In genomic region chr1:206719169-206719839, GRCh38 we compare ENCODE assay signal across 25 cellular contexts. TPM values are rescaled to one million over a fixed set of nuclear protein-coding genes. Genes with fewer than 3 reads are reported as not detected.
DNase-seq lines count a peak whose midpoint lies in the region; ATAC-seq and TF ChIP-seq lines count a peak whose summit lies in the region.
"Had no signal": no experiment of that assay in that cellular context is flagged by ENCODE, and none has a peak within 500 bp of the region (broad histone marks: within the 10 kb centered on the region; RNA-seq: fewer than 3 reads in every experiment).

No MANE protein-coding gene starts in this region.

- H3F3A ChIP-seq in OCI-LY1 (ENCODE audit: insufficient read depth, low read length) = no peaks in the 10 kb centered on the region

- POLR2A ChIA-PET in activated CD4-positive, alpha-beta T cell treated with anti-CD3 and anti-CD28 coated beads for 36 hours (lab: Charles Lee) = no interaction called here

- CTCF ChIA-PET in activated CD4-positive, alpha-beta T cell treated with anti-CD3 and anti-CD28 coated beads for 36 hours (lab: Charles Lee) = interaction anchor here (0.9 to 10.4 kb wide), 12 partner anchors 8 to 193 kb away, joined by 3 to 175 read pairs (median 4); no protein-coding TSS in a partner anchor

- no peaks in the 10 kb centered on the region for H3K27me3 Mint-ChIP-seq in activated CD4-positive, alpha-beta T cell treated with anti-CD3 and anti-CD28 coated beads for 36 hours
- no peaks in the 10 kb centered on the region for H3K27me3 Mint-ChIP-seq in natural killer cell treated with Interleukin-12 subunit alpha and Interleukin-12 subunit beta and Interleukin-15 and Interleukin-18, amount 100 ng/mL, for 72 hours
- H3K27me3 Mint-ChIP-seq: activated CD4-positive, alpha-beta T cell treated with anti-CD3 and anti-CD28 coated beads, Interleukin-2, amount 10 ng/mL, durations not matched to agents 7 days and 5 days; activated naive CD8-positive, alpha-beta T cell treated with anti-CD3 and anti-CD28 coated beads, Interleukin-2, amount 10 ng/mL, durations not matched to agents 7 days and 5 days; naive thymus-derived CD4-positive, alpha-beta T cell had no signal

- no peaks in the 10 kb centered on the region for H3K36me3 Mint-ChIP-seq in activated CD4-positive, alpha-beta T cell treated with anti-CD3 and anti-CD28 coated beads for 36 hours (ENCODE audit: low read depth)
- H3K36me3 Mint-ChIP-seq in natural killer cell treated with Interleukin-12 subunit alpha and Interleukin-12 subunit beta and Interleukin-15 and Interleukin-18, amount 100 ng/mL, for 72 hours = no peaks in the 10 kb centered on the region
- H3K36me3 Mint-ChIP-seq: activated naive CD8-positive, alpha-beta T cell treated with anti-CD3 and anti-CD28 coated beads, Interleukin-2, amount 10 ng/mL, durations not matched to agents 7 days and 5 days; naive thymus-derived CD4-positive, alpha-beta T cell had no signal

- H3K9ac ChIP-seq in OCI-LY1 (ENCODE audit: low read length) = no peak overlapping the region; the same call in 1 of the 2 replicates
- H3K9ac ChIP-seq: SK-N-SH had no signal

- intact Hi-C loops in activated CD4-positive, alpha-beta T cell treated with anti-CD3 and anti-CD28 coated beads for 36 hours (cut with DNase I, micrococcal nuclease) = no loop called here

- H3K27me3 ChIP-seq in OCI-LY1 (ENCODE audit: insufficient read depth, low read length) = no peaks in the 10 kb centered on the region
- H3K27me3 ChIP-seq: brain microvascular endothelial cell, transverse colon had no signal

- no peaks in the 10 kb centered on the region for H3K36me3 ChIP-seq in OCI-LY1 (ENCODE audit: insufficient read depth, low read length)
- H3K36me3 ChIP-seq: brain microvascular endothelial cell, transverse colon had no signal

- no peak for TF ChIP-seq CTCF in OCI-LY1 (IDR thresholded peaks at IDR 0.05; ENCODE audit: low read length)

- ATAC-seq in activated CD4-positive, alpha-beta T cell treated with anti-CD3 and anti-CD28 coated beads for 36 hours = no peak
- ATAC-seq in GM18867 (IDR thresholded peaks at IDR 0.05; ENCODE audit: unreplicated experiment) (peak; percentile 36), HG03159 (IDR thresholded peaks at IDR 0.05; ENCODE audit: unreplicated experiment) (no peak)
- ATAC-seq in natural killer cell treated with Interleukin-12 subunit alpha and Interleukin-12 subunit beta and Interleukin-15 and Interleukin-18, amount 100 ng/mL, for 72 hours = no peak
- ATAC-seq: naive thymus-derived CD4-positive, alpha-beta T cell had no signal

- H3K9me3 Mint-ChIP-seq in activated CD4-positive, alpha-beta T cell treated with anti-CD3 and anti-CD28 coated beads for 36 hours (ENCODE audit: low read depth) = no peaks in the 10 kb centered on the region
- H3K9me3 Mint-ChIP-seq in natural killer cell treated with Interleukin-12 subunit alpha and Interleukin-12 subunit beta and Interleukin-15 and Interleukin-18, amount 100 ng/mL, for 72 hours = no peaks in the 10 kb centered on the region
- H3K9me3 Mint-ChIP-seq: activated CD4-positive, alpha-beta T cell treated with anti-CD3 and anti-CD28 coated beads, Interleukin-2, amount 10 ng/mL, durations not matched to agents 7 days and 5 days; activated naive CD8-positive, alpha-beta T cell treated with anti-CD3 and anti-CD28 coated beads, Interleukin-2, amount 10 ng/mL, durations not matched to agents 7 days and 5 days; naive thymus-derived CD4-positive, alpha-beta T cell had no signal

- H3K4me1 ChIP-seq in OCI-LY1 (ENCODE audit: insufficient read depth, low read length, severe bottlenecking) = peaks cover 24% of the 10 kb centered on the region

- no peak overlapping the region for H3K27ac ChIP-seq in OCI-LY1 (ENCODE audit: low read depth, low read length, poor library complexity, severe bottlenecking)
- H3K27ac ChIP-seq: 22Rv1, brain microvascular endothelial cell, PC-9 had no signal

- peaks cover 66% of the 10 kb centered on the region for H3K4me1 Mint-ChIP-seq in activated CD4-positive, alpha-beta T cell treated with anti-CD3 and anti-CD28 coated beads for 36 hours
- peaks cover 67 to 74% of the 10 kb centered on the region in 2 donors for H3K4me1 Mint-ChIP-seq in natural killer cell treated with Interleukin-12 subunit alpha and Interleukin-12 subunit beta and Interleukin-15 and Interleukin-18, amount 100 ng/mL, for 72 hours (ENCODE audit: low read depth in 2 of 2)

- no peak overlapping the region for H2AFZ ChIP-seq in OCI-LY1 (ENCODE audit: low read length)
- H2AFZ ChIP-seq: PC-9 had no signal

- H3K9me3 ChIP-seq in OCI-LY1 (ENCODE audit: low read length) = no peaks in the 10 kb centered on the region
- H3K9me3 ChIP-seq: SK-N-SH, transverse colon had no signal

- peak overlapping the region; percentile 28; the same call in 1 of the 2 replicates for H3K4me2 ChIP-seq in OCI-LY1 (ENCODE audit: low read length)
- H3K4me2 ChIP-seq: PC-9, SK-N-SH had no signal

- H3K79me2 ChIP-seq in OCI-LY1 (ENCODE audit: insufficient read depth, low read length) = no peaks in the 10 kb centered on the region

- H3K4me3 Mint-ChIP-seq in activated CD4-positive, alpha-beta T cell treated with anti-CD3 and anti-CD28 coated beads for 36 hours = no peak overlapping the region
- H3K4me3 Mint-ChIP-seq in natural killer cell treated with Interleukin-12 subunit alpha and Interleukin-12 subunit beta and Interleukin-15 and Interleukin-18, amount 100 ng/mL, for 72 hours = peak overlapping the region; percentile 54
- H3K4me3 Mint-ChIP-seq: activated CD4-positive, alpha-beta T cell treated with anti-CD3 and anti-CD28 coated beads, Interleukin-2, amount 10 ng/mL, durations not matched to agents 7 days and 5 days; activated naive CD8-positive, alpha-beta T cell treated with anti-CD3 and anti-CD28 coated beads, Interleukin-2, amount 10 ng/mL, durations not matched to agents 7 days and 5 days; naive thymus-derived CD4-positive, alpha-beta T cell had no signal

- no peak for DNase-seq in activated CD4-positive, alpha-beta T cell treated with anti-CD3 and anti-CD28 coated beads for 36 hours
- DNase-seq in activated CD4-positive, alpha-beta T cell treated with anti-CD3 and anti-CD28 coated beads for 48 hours = no peak
- DNase-seq in natural killer cell treated with Interleukin-12 subunit alpha and Interleukin-12 subunit beta and Interleukin-15 and Interleukin-18, amount 100 ng/mL, for 72 hours (ENCODE audit: low spot score) = no peak
- no peak for DNase-seq in activated CD8-positive, alpha-beta memory T cell treated with anti-CD3 and anti-CD28 coated beads, Interleukin-2, amount 50 U/mL, for 4 hours
- no peak for DNase-seq in medulla oblongata (ENCODE audit: extremely low spot score)
- DNase-seq: activated CD4-positive, alpha-beta T cell treated with anti-CD3 and anti-CD28 coated beads, Interleukin-2, amount 10 ng/mL, durations not matched to agents 7 days and 5 days; activated T-cell treated with anti-CD3 and anti-CD28 coated beads for 4 hours; brain microvascular endothelial cell; dermis blood vessel endothelial cell; DMS79 treated with DMSO at 0.1 percent for 48 hours; KBM-7; naive thymus-derived CD4-positive, alpha-beta T cell; NCI-H526; PC-9; SK-N-SH; transverse colon had no signal

- no peaks in the 10 kb centered on the region for H3K9me2 ChIP-seq in OCI-LY1 (ENCODE audit: low read depth, low read length)
- H3K9me2 ChIP-seq: SK-N-SH had no signal

- no peak overlapping the region for H3K4me3 ChIP-seq in OCI-LY1 (ENCODE audit: low read depth, low read length, poor library complexity, severe bottlenecking)
- H3K4me3 ChIP-seq: lung, PC-9, transverse colon had no signal

- H3K27ac Mint-ChIP-seq in activated CD4-positive, alpha-beta T cell treated with anti-CD3 and anti-CD28 coated beads for 36 hours = peak overlapping the region; percentile 14
- peak overlapping the region; percentile 59 to 72 for H3K27ac Mint-ChIP-seq in natural killer cell treated with Interleukin-12 subunit alpha and Interleukin-12 subunit beta and Interleukin-15 and Interleukin-18, amount 100 ng/mL, for 72 hours
- H3K27ac Mint-ChIP-seq: activated CD4-positive, alpha-beta T cell treated with anti-CD3 and anti-CD28 coated beads, Interleukin-2, amount 10 ng/mL, durations not matched to agents 7 days and 5 days; activated naive CD8-positive, alpha-beta T cell treated with anti-CD3 and anti-CD28 coated beads, Interleukin-2, amount 10 ng/mL, durations not matched to agents 7 days and 5 days had no signal

- H4K20me1 ChIP-seq in OCI-LY1 (ENCODE audit: insufficient read depth, low read length) = no peaks in the 10 kb centered on the region

RNA-seq across cellular contexts. Expression of gene MAPKAPK2, which starts 34.6 kb away (rescaled TPM):
- 10 to 100 TPM; 62.8 to 64.7 TPM for total RNA-seq in activated CD4-positive, alpha-beta T cell treated with anti-CD3 and anti-CD28 coated beads for 36 hours
- 100 to 1,000 TPM; 104 to 115 TPM for total RNA-seq in natural killer cell treated with Interleukin-12 subunit alpha and Interleukin-12 subunit beta and Interleukin-15 and Interleukin-18, amount 100 ng/mL, for 72 hours

RNA-seq across cellular contexts. Expression of gene IL19, which starts 51.3 kb away (rescaled TPM):
- total RNA-seq in activated CD4-positive, alpha-beta T cell treated with anti-CD3 and anti-CD28 coated beads for 36 hours = not detected
- total RNA-seq in natural killer cell treated with Interleukin-12 subunit alpha and Interleukin-12 subunit beta and Interleukin-15 and Interleukin-18, amount 100 ng/mL, for 72 hours = not detected
- total RNA-seq: activated CD4-positive, alpha-beta T cell treated with anti-CD3 and anti-CD28 coated beads, Interleukin-2, amount 10 ng/mL, durations not matched to agents 7 days and 5 days; activated naive CD8-positive, alpha-beta T cell treated with anti-CD3 and anti-CD28 coated beads, Interleukin-2, amount 10 ng/mL, durations not matched to agents 7 days and 5 days; dermis blood vessel endothelial cell; epithelial cell of proximal tubule; H1; naive thymus-derived CD4-positive, alpha-beta T cell; PC-9; pulmonary artery endothelial cell; transverse colon had no signal

RNA-seq across cellular contexts. Expression of gene IL10, which starts 53.0 kb away (rescaled TPM):
- total RNA-seq in activated CD4-positive, alpha-beta T cell treated with anti-CD3 and anti-CD28 coated beads for 36 hours = 1 to 10 TPM; 1.3 to 1.6 TPM
- under 1 TPM in 1 of 2 donors, not detected in 1; 0.95 TPM for total RNA-seq in natural killer cell treated with Interleukin-12 subunit alpha and Interleukin-12 subunit beta and Interleukin-15 and Interleukin-18, amount 100 ng/mL, for 72 hours
- total RNA-seq: dermis blood vessel endothelial cell, epithelial cell of proximal tubule, H1, PC-9, pulmonary artery endothelial cell had no signal
